Comparison of ENCODE assay signal across 8 cellular contexts in the genomic region with DNA sequence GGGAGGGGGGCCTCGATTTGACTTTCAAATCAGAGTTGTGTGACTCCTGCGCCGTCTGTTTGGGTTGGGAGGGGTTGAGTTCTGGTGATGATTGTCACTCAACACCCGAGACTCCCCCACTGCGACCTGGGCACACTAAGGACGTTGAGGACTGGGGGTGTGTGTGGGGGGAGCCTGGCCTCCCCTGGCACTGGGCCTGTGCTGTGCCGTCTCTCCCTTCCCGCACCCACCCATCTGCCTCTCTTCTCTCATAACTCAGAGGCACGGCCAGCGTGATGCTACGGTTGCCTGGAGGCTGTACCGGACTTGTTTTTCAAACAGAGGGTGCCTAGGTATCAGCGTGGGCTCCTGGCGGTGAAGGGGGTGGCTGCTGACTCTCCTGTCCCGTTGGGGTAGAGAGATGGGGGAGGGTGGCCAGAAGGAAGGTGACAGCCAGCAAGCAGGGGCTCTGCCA. TPM values are rescaled to one million over a fixed set of nuclear protein-coding genes. Genes with fewer than 3 reads are reported as not detected.
DNase-seq lines count a peak whose midpoint lies in the region; ATAC-seq and TF ChIP-seq lines count a peak whose summit lies in the region.

No MANE protein-coding gene starts in this region.

- TF ChIP-seq CTCF in CD4-positive, alpha-beta T cell (IDR thresholded peaks at IDR 0.05): no peak
- no peak for TF ChIP-seq CTCF in neural progenitor cell (IDR thresholded peaks at IDR 0.05)

- CTCF ChIA-PET in CD4-positive, alpha-beta T cell (lab: Charles Lee): interaction anchor here (1.2 to 2.8 kb wide), 3 partner anchors 27 to 256 kb away, joined by 3 to 9 read pairs (median 8); partner anchors contain the start of gene PFKFB3

- no peaks in the 10 kb centered on the region for H3K9me3 ChIP-seq in CD4-positive, alpha-beta T cell (ENCODE audit: control insufficient read depth, low read length)
- no peaks in the 10 kb centered on the region for H3K9me3 ChIP-seq in endocrine pancreas (ENCODE audit: control insufficient read depth, low read length)
- H3K9me3 ChIP-seq in neural progenitor cell (ENCODE audit: low read depth): no peaks in the 10 kb centered on the region

- intact Hi-C loops in CD4-positive, alpha-beta T cell (cut with DNase I, micrococcal nuclease): loop anchor here (2.0 kb wide), 4 partner anchors 15 to 57 kb away; partner anchors contain the start of gene RBM17 (in 1 of the 2)

- H3K4me3 ChIP-seq in endocrine pancreas (ENCODE audit: control insufficient read depth, insufficient read depth, low read length) (no peak overlapping the region), neural progenitor cell (peak overlapping the region; percentile 56)

- ATAC-seq in CD4-positive, alpha-beta T cell (ENCODE audit: poor library complexity): no peak
- no peak for ATAC-seq in HG03025 (IDR thresholded peaks at IDR 0.05; ENCODE audit: low FRiP score, unreplicated experiment)

- H3F3A ChIP-seq in neural progenitor cell (ENCODE audit: low read depth): peaks cover 24% of the 10 kb centered on the region

- H3K27ac Mint-ChIP-seq in CD4-positive, alpha-beta T cell: peak overlapping the region; percentile 84
- H3K27ac Mint-ChIP-seq in neural progenitor cell: no peak overlapping the region

- no peaks in the 10 kb centered on the region for H3K27me3 ChIP-seq in CD4-positive, alpha-beta T cell (ENCODE audit: control insufficient read depth, insufficient read depth, low read length)
- H3K27me3 ChIP-seq in endocrine pancreas (ENCODE audit: control insufficient read depth, insufficient read depth, low read length) (no peaks in the 10 kb centered on the region), neural progenitor cell (peaks cover 34% of the 10 kb centered on the region)

- H3K27ac ChIP-seq in CD4-positive, alpha-beta T cell (ENCODE audit: low read depth, low read length): no peak overlapping the region
- no peak overlapping the region for H3K27ac ChIP-seq in neural progenitor cell

- no peaks in the 10 kb centered on the region for H3K36me3 ChIP-seq in endocrine pancreas (ENCODE audit: control insufficient read depth, insufficient read depth, low read length)
- H3K36me3 ChIP-seq in neural progenitor cell: no peaks in the 10 kb centered on the region

- peaks cover 63% of the 10 kb centered on the region for H3K4me1 Mint-ChIP-seq in CD4-positive, alpha-beta T cell (ENCODE audit: low read depth)
- H3K4me1 Mint-ChIP-seq in neural progenitor cell: peaks cover 47% of the 10 kb centered on the region

- H3K4me3 Mint-ChIP-seq in CD4-positive, alpha-beta T cell: peak overlapping the region; percentile 80
- H3K4me3 Mint-ChIP-seq in neural progenitor cell: peak overlapping the region; percentile 85

- no peak overlapping the region for H2AFZ ChIP-seq in neural progenitor cell (replicated peaks)

- DNase-seq in CD4-positive, alpha-beta T cell: no peak
- peak; percentile 59 for DNase-seq in NCI-H526 treated with DMSO at 0.1 percent for 48 hours (lab: John Stamatoyannopoulos, UW)
- DNase-seq in neural progenitor cell (ENCODE audit: low spot score): no peak
- no peak for DNase-seq in NCI-H446 treated with DMSO at 0.1 percent for 48 hours (lab: John Stamatoyannopoulos, UW)
- no peak for DNase-seq in T1000 (lab: John Stamatoyannopoulos, UW)
- DNase-seq in stimulated activated CD4-positive, alpha-beta T cell treated with anti-CD3 and anti-CD28 coated beads, Interleukin-4, amount 100 ng/mL, for 4 hours: no peak

- peaks cover 12% of the 10 kb centered on the region for H3K79me2 ChIP-seq in neural progenitor cell (ENCODE audit: low read depth)

- POLR2A ChIA-PET in CD4-positive, alpha-beta T cell (lab: Charles Lee): interaction anchor here (0.9 to 8.7 kb wide), 3 partner anchors 8 to 27 kb away, joined by 3 to 71 read pairs (median 3); no protein-coding TSS in a partner anchor

- peak overlapping the region; percentile 86 for H3K4me2 ChIP-seq in neural progenitor cell

- no peaks in the 10 kb centered on the region for H3K27me3 Mint-ChIP-seq in CD4-positive, alpha-beta T cell
- peaks cover 16% of the 10 kb centered on the region for H3K27me3 Mint-ChIP-seq in neural progenitor cell (ENCODE audit: insufficient read depth, low read depth)

- H3K36me3 Mint-ChIP-seq in CD4-positive, alpha-beta T cell (ENCODE audit: low read depth): peaks cover 11% of the 10 kb centered on the region
- H3K36me3 Mint-ChIP-seq in neural progenitor cell: peaks cover 11% of the 10 kb centered on the region

- H4K20me1 ChIP-seq in neural progenitor cell (ENCODE audit: low read depth): peaks cover 33% of the 10 kb centered on the region

- H3K9ac ChIP-seq in endocrine pancreas (ENCODE audit: control insufficient read depth, insufficient read depth, low read length): peak overlapping the region; percentile 30
- H3K9ac ChIP-seq in neural progenitor cell: no peak overlapping the region

- H3K4me1 ChIP-seq in endocrine pancreas (ENCODE audit: control insufficient read depth, insufficient read depth, low read length) (no peaks in the 10 kb centered on the region), neural progenitor cell (peaks cover 34% of the 10 kb centered on the region)

- no peaks in the 10 kb centered on the region for H3K9me3 Mint-ChIP-seq in CD4-positive, alpha-beta T cell
- no peaks in the 10 kb centered on the region for H3K9me3 Mint-ChIP-seq in neural progenitor cell

RNA-seq across cellular contexts. Expression of gene PFKFB3, which starts 56.7 kb away (rescaled TPM):
- total RNA-seq in CD4-positive, alpha-beta T cell: 100 to 1,000 TPM; 142 to 145 TPM
- total RNA-seq in neural progenitor cell (ENCODE audit: low replicate concordance): 28.8 and 52.2 TPM in 2 replicates

RNA-seq across cellular contexts. Expression of gene RBM17, which starts 57.2 kb away (rescaled TPM):
- 100 to 1,000 TPM; 143 to 150 TPM for total RNA-seq in CD4-positive, alpha-beta T cell
- total RNA-seq in neural progenitor cell (ENCODE audit: low replicate concordance): 67.2 and 73.6 TPM in 2 replicates
